8 cellular contexts compared by ENCODE assay signal in genomic region chr11:120210651-120211521, GRCh38. TPM values are rescaled to one million over a fixed set of nuclear protein-coding genes. Genes with fewer than 3 reads are reported as not detected.
A peak's percentile ranks its signal among the peaks of the same experiment; 100 is the strongest.
DNase-seq lines count a peak whose midpoint lies in the region; ATAC-seq and TF ChIP-seq lines count a peak whose summit lies in the region.

OAF (plus strand) TSS chr11:120211032; CDS start chr11:120211280, 248 bp downstream.

- WGBS in right cardiac atrium, result under 1% methylated on average over 106 of the region's 106 CpGs

- TF ChIP-seq CTCF in ascending aorta (IDR thresholded peaks at IDR 0.05) (peak in 2 of 3 experiments; percentile 17 to 39), uterus (IDR thresholded peaks at IDR 0.05) (peak in 2 of 4 experiments; percentile 14 to 51)

- DNase-seq in CMK (ENCODE audit: low read depth) (peak; percentile 55), HuH-7 (ENCODE audit: low spot score) (peak; percentile 93), T-helper 1 cell (peak in 3 of 5 donors; percentile 35 to 62 (median 47)), ascending aorta (ENCODE audit: low spot score in 2 of 2) (peak in 1 of 2 donors; percentile 74), right cardiac atrium (peak; percentile 84 to 92 (median 92)), putamen (ENCODE audit: low spot score) (peak; percentile 76), uterus (peak; percentile 75 to 82)

- H3K27ac ChIP-seq in ascending aorta (peak within 1 kb of the TSS; percentile 19 to 48), right cardiac atrium (ENCODE audit: low read length) (peak within 1 kb of the TSS; percentile 91), uterus (peak within 1 kb of the TSS; percentile 82 to 87)

- H3K4me3 ChIP-seq in ascending aorta (peak within 1 kb of the TSS; percentile 67 to 75), right cardiac atrium (ENCODE audit: low read length) (peak within 1 kb of the TSS; percentile 70), uterus (peak within 1 kb of the TSS; percentile 37 to 68)

- H3K36me3 ChIP-seq in ascending aorta, result no peaks in the 10 kb centered on the region
- H3K36me3 ChIP-seq in uterus, result no peaks in the 10 kb centered on the region

- intact Hi-C loops in ascending aorta (cut with DNase I), result no loop called here
- intact Hi-C loops in right cardiac atrium (cut with DNase I), result no loop called here
- intact Hi-C loops in uterus (cut with DNase I; ENCODE audit: low total_unique reads), result no loop called here

- ATAC-seq in GM21367 (IDR thresholded peaks at IDR 0.05; ENCODE audit: unreplicated experiment) (peak; percentile 61), right cardiac atrium (peak; percentile 88 to 91)

- no peaks in the 10 kb centered on the region for H3K9me3 ChIP-seq in ascending aorta
- H3K9me3 ChIP-seq in right cardiac atrium (ENCODE audit: control insufficient read depth, low read length), result no peaks in the 10 kb centered on the region
- H3K9me3 ChIP-seq in uterus, result no peaks in the 10 kb centered on the region

- TF ChIP-seq POLR2A in uterus (IDR thresholded peaks at IDR 0.05), result peak; percentile 55 to 61

- no peaks in the 10 kb centered on the region for H3K27me3 ChIP-seq in ascending aorta
- no peaks in the 10 kb centered on the region for H3K27me3 ChIP-seq in right cardiac atrium (ENCODE audit: control insufficient read depth, insufficient read depth)
- no peaks in the 10 kb centered on the region for H3K27me3 ChIP-seq in uterus

- H3K4me1 ChIP-seq in ascending aorta (peaks cover 0 to 6% of the 10 kb centered on the region in 2 donors), right cardiac atrium (ENCODE audit: control insufficient read depth, insufficient read depth, low read length) (peaks cover 14% of the 10 kb centered on the region), uterus (no peaks in the 10 kb centered on the region)

RNA-seq across cellular contexts. Expression of gene OAF, which starts in this region (rescaled TPM):
- 216 TPM for total RNA-seq in ascending aorta
- 10 to 100 TPM; 21.6 to 57.1 (median 44.9) TPM for total RNA-seq in right cardiac atrium
- polyA plus RNA-seq in right cardiac atrium, result 25.3 TPM
- total RNA-seq in uterus, result 10 to 100 TPM; 29.2 to 90.1 (median 44.6) TPM

Comparison
In these comparisons a context has a peak if more than half of its experiments do, and no peak if none do; other contexts are left out.
1. H3K27ac ChIP-seq: peak in every context shown above with its lines; median percentile 91 in right cardiac atrium; 84 in uterus; 34 in ascending aorta.